ENCODE assay signal across 12 cellular contexts in genomic region chr4:80005863-80006262, GRCh38.
A peak's percentile ranks its signal among the peaks of the same experiment; 100 is the strongest.
DNase-seq lines count a peak whose midpoint lies in the region; ATAC-seq, FAIRE-seq and TF ChIP-seq lines count a peak whose summit lies in the region.
"Had no signal": no experiment of that assay in that cellular context is flagged by ENCODE, and none has a peak within 500 bp of the region (broad histone marks: within the 10 kb centered on the region; RNA-seq: fewer than 3 reads in every experiment).

No MANE protein-coding gene starts in this region.

- no TSS peak for BruUV-seq in Calu3 (replicated peaks; lab: Mats Ljungman, UMichigan)

- intact Hi-C loops in lower leg skin (cut with DNase I; ENCODE audit: low total_unique reads): no loop called here
- intact Hi-C loops in Calu3 (cut with micrococcal nuclease; ENCODE audit: unreplicated experiment): no loop called here

- CTCF ChIA-PET in activated CD8-positive, alpha-beta memory T cell treated with anti-CD3 and anti-CD28 coated beads, Interleukin-2, amount 10 ng/mL, durations not matched to agents 7 days and 5 days (lab: Charles Lee): interaction anchor here (1.6 kb wide), 1 partner anchor 196 kb away, joined by 7 read pairs; no protein-coding TSS in a partner anchor
- CTCF ChIA-PET in Calu3 (lab: Charles Lee): no interaction called here

- H3K9me3 Mint-ChIP-seq in activated CD8-positive, alpha-beta memory T cell treated with anti-CD3 and anti-CD28 coated beads, Interleukin-2, amount 10 ng/mL, durations not matched to agents 7 days and 5 days (ENCODE audit: low read depth): peaks cover 7% of the 10 kb centered on the region
- peaks cover 2% of the 10 kb centered on the region for H3K9me3 Mint-ChIP-seq in Calu3 (ENCODE audit: low read depth, unreplicated experiment)

- H3K4me3 ChIP-seq in bronchial epithelial cell (ENCODE audit: low read depth, low read length) (no peak overlapping the region), lower leg skin (ENCODE audit: low read depth, poor library complexity, severe bottlenecking) (no peak overlapping the region)
- H3K4me3 ChIP-seq: vagina had no signal

- peak; percentile 45 for DNase-seq in activated CD8-positive, alpha-beta memory T cell treated with anti-CD3 and anti-CD28 coated beads, Interleukin-2, amount 10 ng/mL, durations not matched to agents 7 days and 5 days
- no peak for DNase-seq in activated CD8-positive, alpha-beta memory T cell treated with anti-CD3 and anti-CD28 coated beads, Interleukin-2, amount 50 U/mL, for 4 hours
- DNase-seq in OCI-M1 (lab: John Stamatoyannopoulos, UW): peak; percentile 65
- peak; percentile 84 for DNase-seq in bronchial epithelial cell (ENCODE audit: low read depth)
- DNase-seq in omental fat pad (ENCODE audit: low spot score): no peak
- DNase-seq in 8988T: no peak
- no peak for DNase-seq in lower leg skin (ENCODE audit: low spot score in 2 of 2)
- no peak for DNase-seq in Calu3
- DNase-seq: cortex of kidney, NCI-H510A had no signal

- peak overlapping the region; percentile 99 for H3K27ac Mint-ChIP-seq in activated CD8-positive, alpha-beta memory T cell treated with anti-CD3 and anti-CD28 coated beads, Interleukin-2, amount 10 ng/mL, durations not matched to agents 7 days and 5 days
- H3K27ac Mint-ChIP-seq in Calu3 (ENCODE audit: unreplicated experiment): no peak overlapping the region

- peak; percentile 74 for ATAC-seq in activated CD8-positive, alpha-beta memory T cell treated with anti-CD3 and anti-CD28 coated beads, Interleukin-2, amount 10 ng/mL, durations not matched to agents 7 days and 5 days
- ATAC-seq in omental fat pad (ENCODE audit: low FRiP score): peak; percentile 54
- ATAC-seq: HCT116 had no signal

- H3K27me3 ChIP-seq in bronchial epithelial cell (ENCODE audit: control insufficient read depth, insufficient read depth, low read length): no peaks in the 10 kb centered on the region
- H3K27me3 ChIP-seq: vagina had no signal

- H3K27me3 Mint-ChIP-seq in activated CD8-positive, alpha-beta memory T cell treated with anti-CD3 and anti-CD28 coated beads, Interleukin-2, amount 10 ng/mL, durations not matched to agents 7 days and 5 days: no peaks in the 10 kb centered on the region
- no peaks in the 10 kb centered on the region for H3K27me3 Mint-ChIP-seq in Calu3 (ENCODE audit: unreplicated experiment)

- H3K36me3 Mint-ChIP-seq in activated CD8-positive, alpha-beta memory T cell treated with anti-CD3 and anti-CD28 coated beads, Interleukin-2, amount 10 ng/mL, durations not matched to agents 7 days and 5 days: peaks cover 70% of the 10 kb centered on the region
- H3K36me3 Mint-ChIP-seq in Calu3 (ENCODE audit: insufficient read depth, unreplicated experiment): no peaks in the 10 kb centered on the region

- TF ChIP-seq POLR2A in lower leg skin (IDR thresholded peaks at IDR 0.05): no peak

- no peak for TF ChIP-seq CTCF in bronchial epithelial cell (IDR thresholded peaks at IDR 0.05; ENCODE audit: insufficient read depth, low read length, severe bottlenecking)
- TF ChIP-seq CTCF in omental fat pad (IDR thresholded peaks at IDR 0.05): no peak
- TF ChIP-seq CTCF in lower leg skin (IDR thresholded peaks at IDR 0.05): no peak
- no peak for TF ChIP-seq CTCF in Calu3 (IDR thresholded peaks at IDR 0.05; ENCODE audit: unreplicated experiment)

- H3K4me3 Mint-ChIP-seq in activated CD8-positive, alpha-beta memory T cell treated with anti-CD3 and anti-CD28 coated beads, Interleukin-2, amount 10 ng/mL, durations not matched to agents 7 days and 5 days: peak overlapping the region; percentile 46
- H3K4me3 Mint-ChIP-seq in Calu3 (ENCODE audit: low read depth, unreplicated experiment): no peak overlapping the region

- H3K36me3 ChIP-seq in bronchial epithelial cell (ENCODE audit: control insufficient read depth, insufficient read depth, low read length): no peaks in the 10 kb centered on the region
- H3K36me3 ChIP-seq: vagina had no signal

- FAIRE-seq in bronchial epithelial cell (lab: Jason Lieb, UNC): peak; percentile 95

- peaks cover 63% of the 10 kb centered on the region for H3K4me1 Mint-ChIP-seq in activated CD8-positive, alpha-beta memory T cell treated with anti-CD3 and anti-CD28 coated beads, Interleukin-2, amount 10 ng/mL, durations not matched to agents 7 days and 5 days
- H3K4me1 Mint-ChIP-seq in Calu3 (ENCODE audit: low read depth, unreplicated experiment): no peaks in the 10 kb centered on the region

- 64 to 68% methylated on average over 3 of the region's 3 CpGs for WGBS in lower leg skin, 2 donors

Comparison
In these comparisons a context has a peak if more than half of its experiments do, and no peak if none do; other contexts are left out.
1. DNase-seq: peak in activated CD8-positive, alpha-beta memory T cell treated with anti-CD3 and anti-CD28 coated beads, Interleukin-2, amount 10 ng/mL, durations not matched to agents 7 days and 5 days (single experiment), OCI-M1 (single experiment) and bronchial epithelial cell (single experiment); none in activated CD8-positive, alpha-beta memory T cell treated with anti-CD3 and anti-CD28 coated beads, Interleukin-2, amount 50 U/mL, for 4 hours (single experiment), omental fat pad (single experiment), 8988T (single experiment), lower leg skin (0 of 2) and Calu3 (single experiment).